19 cellular contexts compared by ENCODE assay signal in the genomic region with DNA sequence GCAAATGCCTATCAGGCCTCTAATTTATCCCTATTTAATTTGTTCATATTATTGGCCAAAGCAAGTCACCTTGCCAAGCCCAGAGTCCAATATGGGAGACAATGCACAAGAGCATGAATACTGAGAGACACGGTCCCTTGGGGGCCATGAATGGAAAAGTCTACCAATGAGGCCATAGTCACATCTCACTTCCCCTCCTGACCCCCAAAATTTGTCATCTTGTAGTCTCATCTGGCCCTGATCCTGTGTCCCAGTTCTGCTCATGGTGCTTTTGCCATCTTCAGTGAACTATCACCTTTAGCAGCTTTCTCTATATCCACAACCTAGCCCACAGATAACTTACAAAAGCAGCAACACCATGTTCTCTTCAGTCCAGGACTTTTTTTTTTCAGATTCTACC.
DNase-seq lines count a peak whose midpoint lies in the region; ATAC-seq, FAIRE-seq and TF ChIP-seq lines count a peak whose summit lies in the region.
"Had no signal": no experiment of that assay in that cellular context is flagged by ENCODE, and none has a peak within 500 bp of the region (broad histone marks: within the 10 kb centered on the region; RNA-seq: fewer than 3 reads in every experiment).

No MANE protein-coding gene starts in this region.

- no peak for TF ChIP-seq CTCF in DOHH2 (IDR thresholded peaks at IDR 0.05; ENCODE audit: low read depth, low read length, poor library complexity, severe bottlenecking)
- TF ChIP-seq CTCF in bronchial epithelial cell (IDR thresholded peaks at IDR 0.05; ENCODE audit: insufficient read depth, low read length, severe bottlenecking) = no peak
- TF ChIP-seq CTCF in CD4-positive, alpha-beta T cell (IDR thresholded peaks at IDR 0.05) = no peak
- TF ChIP-seq CTCF in OCI-LY7 (conservative IDR thresholded peaks at IDR 0.05; ENCODE audit: low read length) = no peak

- FAIRE-seq in bronchial epithelial cell (lab: Jason Lieb, UNC) = peak; percentile 7
- FAIRE-seq: H54, K562 had no signal

- POLR2A ChIA-PET in CD4-positive, alpha-beta T cell (lab: Charles Lee) = no interaction called here
- POLR2A ChIA-PET in OCI-LY7 (lab: Charles Lee) = no interaction called here

- H3K36me3 ChIP-seq in DOHH2 (ENCODE audit: control insufficient read depth, low read length) (no peaks in the 10 kb centered on the region), bronchial epithelial cell (ENCODE audit: control insufficient read depth, insufficient read depth, low read length) (no peaks in the 10 kb centered on the region), OCI-LY7 (ENCODE audit: insufficient read depth, low read length) (no peaks in the 10 kb centered on the region)

- H3K27me3 ChIP-seq in DOHH2 (ENCODE audit: control insufficient read depth, low read length) (no peaks in the 10 kb centered on the region), bronchial epithelial cell (ENCODE audit: control insufficient read depth, insufficient read depth, low read length) (no peaks in the 10 kb centered on the region)
- H3K27me3 ChIP-seq in CD4-positive, alpha-beta T cell (ENCODE audit: control insufficient read depth, insufficient read depth, low read length) = peaks cover 7% of the 10 kb centered on the region

- H3K9me3 ChIP-seq in DOHH2 (ENCODE audit: control insufficient read depth, insufficient read depth, low read length) (no peaks in the 10 kb centered on the region), OCI-LY7 (ENCODE audit: low read length) (no peaks in the 10 kb centered on the region)
- H3K9me3 ChIP-seq in CD4-positive, alpha-beta T cell (ENCODE audit: control insufficient read depth, low read length) = no peaks in the 10 kb centered on the region
- H3K9me3 ChIP-seq: Caco-2 had no signal

- H3K36me3 Mint-ChIP-seq in IgD-negative memory B cell = peaks cover 2% of the 10 kb centered on the region
- no peaks in the 10 kb centered on the region for H3K36me3 Mint-ChIP-seq in stimulated activated naive B cell treated with anti-CD40 and anti-IgM and Interleukin-4, amounts not matched to agents 10 μg/mL and 1 μg/mL and 100 μg/mL, for 72 hours
- H3K36me3 Mint-ChIP-seq in CD4-positive, alpha-beta T cell (ENCODE audit: low read depth) = no peaks in the 10 kb centered on the region
- H3K36me3 Mint-ChIP-seq: CD14-positive monocyte; CD8-positive, alpha-beta memory T cell had no signal

- DNase-seq in bronchial epithelial cell (ENCODE audit: low read depth) (no peak), OCI-LY7 (ENCODE audit: low spot score) (no peak)
- peak; percentile 43 for DNase-seq in stimulated activated naive B cell treated with anti-CD40 and anti-IgM and Interleukin-4, amounts not matched to agents 10 μg/mL and 1 μg/mL and 100 μg/mL, for 72 hours
- no peak for DNase-seq in CD4-positive, alpha-beta T cell
- DNase-seq: 8988T; Caco-2; CD8-positive, alpha-beta memory T cell; DND-41; GF-D8; GM23248; Karpas-422 had no signal

- H3K27ac ChIP-seq in DOHH2 (ENCODE audit: low read depth, low read length) (no peak overlapping the region), OCI-LY7 (ENCODE audit: low read depth, low read length, poor library complexity, severe bottlenecking) (no peak overlapping the region)
- H3K27ac ChIP-seq in CD4-positive, alpha-beta T cell (ENCODE audit: low read depth, low read length) = no peak overlapping the region
- H3K27ac ChIP-seq: GM23248, HL-60 had no signal

- no peaks in the 10 kb centered on the region for H3K79me2 ChIP-seq in DOHH2 (ENCODE audit: control insufficient read depth, low read length)
- no peaks in the 10 kb centered on the region for H3K79me2 ChIP-seq in OCI-LY7 (ENCODE audit: insufficient read depth, low read depth, low read length)

- H3K9me2 ChIP-seq in DOHH2 (replicated peaks; ENCODE audit: control insufficient read depth, low read length) = no peaks in the 10 kb centered on the region
- no peaks in the 10 kb centered on the region for H3K9me2 ChIP-seq in OCI-LY7 (ENCODE audit: insufficient read depth, low read length)

- H3F3A ChIP-seq in DOHH2 (ENCODE audit: control insufficient read depth, insufficient read depth) = peaks cover 3% of the 10 kb centered on the region; the same call in 1 of the 2 replicates

- H3K4me2 ChIP-seq in DOHH2 (ENCODE audit: low read length) = 0 out of 2 replicates have a peak overlapping the region, but pooled peaks have one; percentile 3
- H3K4me2 ChIP-seq in OCI-LY7 (ENCODE audit: low read length) = no peak overlapping the region

- peak overlapping the region in 2 of 3 donors; percentile 62 to 67 for H3K27ac Mint-ChIP-seq in IgD-negative memory B cell
- peak overlapping the region; percentile 53 for H3K27ac Mint-ChIP-seq in stimulated activated naive B cell treated with anti-CD40 and anti-IgM and Interleukin-4, amounts not matched to agents 10 μg/mL and 1 μg/mL and 100 μg/mL, for 72 hours
- H3K27ac Mint-ChIP-seq in CD4-positive, alpha-beta T cell = no peak overlapping the region
- H3K27ac Mint-ChIP-seq: CD14-positive monocyte; CD8-positive, alpha-beta memory T cell had no signal

- H3K4me1 ChIP-seq in DOHH2 (ENCODE audit: control insufficient read depth, low read length) = peaks cover 54% of the 10 kb centered on the region
- H3K4me1 ChIP-seq in OCI-LY7 (ENCODE audit: insufficient read depth, low read length, poor library complexity, severe bottlenecking) = no peaks in the 10 kb centered on the region
- H3K4me1 ChIP-seq: Caco-2 had no signal

- peak overlapping the region in 3 of 4 donors; percentile 9 to 56 (median 49) for H3K4me3 Mint-ChIP-seq in IgD-negative memory B cell
- no peak overlapping the region for H3K4me3 Mint-ChIP-seq in stimulated activated naive B cell treated with anti-CD40 and anti-IgM and Interleukin-4, amounts not matched to agents 10 μg/mL and 1 μg/mL and 100 μg/mL, for 72 hours
- H3K4me3 Mint-ChIP-seq in CD4-positive, alpha-beta T cell = no peak overlapping the region
- H3K4me3 Mint-ChIP-seq: CD14-positive monocyte; CD8-positive, alpha-beta memory T cell had no signal

- CTCF ChIA-PET in CD4-positive, alpha-beta T cell (lab: Charles Lee) = no interaction called here
- CTCF ChIA-PET in OCI-LY7 (lab: Charles Lee; ENCODE audit: unreplicated experiment) = no interaction called here

- BruUV-seq in OCI-LY7 (replicated peaks; lab: Mats Ljungman, UMichigan) = no TSS peak

- H3K4me1 Mint-ChIP-seq in IgD-negative memory B cell = peaks cover 48 to 58% (median 56%) of the 10 kb centered on the region in 3 donors
- peaks cover 35 to 64% of the 10 kb centered on the region in 2 donors for H3K4me1 Mint-ChIP-seq in stimulated activated naive B cell treated with anti-CD40 and anti-IgM and Interleukin-4, amounts not matched to agents 10 μg/mL and 1 μg/mL and 100 μg/mL, for 72 hours
- no peaks in the 10 kb centered on the region for H3K4me1 Mint-ChIP-seq in CD4-positive, alpha-beta T cell (ENCODE audit: low read depth)
- H3K4me1 Mint-ChIP-seq: CD14-positive monocyte; CD8-positive, alpha-beta memory T cell had no signal

- no peaks in the 10 kb centered on the region for H3K9me3 Mint-ChIP-seq in IgD-negative memory B cell
- peaks cover 0 to 4% of the 10 kb centered on the region in 2 donors for H3K9me3 Mint-ChIP-seq in stimulated activated naive B cell treated with anti-CD40 and anti-IgM and Interleukin-4, amounts not matched to agents 10 μg/mL and 1 μg/mL and 100 μg/mL, for 72 hours
- no peaks in the 10 kb centered on the region for H3K9me3 Mint-ChIP-seq in CD4-positive, alpha-beta T cell
- H3K9me3 Mint-ChIP-seq: CD8-positive, alpha-beta memory T cell had no signal

- H4K20me1 ChIP-seq in DOHH2 (ENCODE audit: control insufficient read depth, insufficient read depth, low read depth, low read length) (no peaks in the 10 kb centered on the region), OCI-LY7 (ENCODE audit: insufficient read depth, low read length) (no peaks in the 10 kb centered on the region)

- 0 out of 2 replicates have a peak overlapping the region, but pooled peaks have one; percentile 11 for H3K4me3 ChIP-seq in DOHH2 (ENCODE audit: low read length)
- no peak overlapping the region for H3K4me3 ChIP-seq in bronchial epithelial cell (ENCODE audit: low read depth, low read length)
- no peak overlapping the region for H3K4me3 ChIP-seq in OCI-LY7 (ENCODE audit: low read depth, low read length, poor library complexity, severe bottlenecking)
- H3K4me3 ChIP-seq: GM23248, K562 had no signal

- peak; percentile 64 to 72 for ATAC-seq in stimulated activated naive B cell treated with anti-CD40 and anti-IgM and Interleukin-4, amounts not matched to agents 10 μg/mL and 1 μg/mL and 100 μg/mL, for 72 hours (replicated peaks)
- no peak for ATAC-seq in CD4-positive, alpha-beta T cell (ENCODE audit: poor library complexity)
- ATAC-seq in GM21737 (IDR thresholded peaks at IDR 0.05; ENCODE audit: unreplicated experiment) = no peak
- ATAC-seq: HCT116, K562 had no signal

- intact Hi-C loops in CD4-positive, alpha-beta T cell (cut with DNase I, micrococcal nuclease) = no loop called here
- intact Hi-C loops in OCI-LY7 (cut with micrococcal nuclease; ENCODE audit: unreplicated experiment) = no loop called here

- H3K27me3 Mint-ChIP-seq in IgD-negative memory B cell = no peaks in the 10 kb centered on the region
- no peaks in the 10 kb centered on the region for H3K27me3 Mint-ChIP-seq in stimulated activated naive B cell treated with anti-CD40 and anti-IgM and Interleukin-4, amounts not matched to agents 10 μg/mL and 1 μg/mL and 100 μg/mL, for 72 hours
- peaks cover 7% of the 10 kb centered on the region for H3K27me3 Mint-ChIP-seq in CD4-positive, alpha-beta T cell

- H2AFZ ChIP-seq in OCI-LY7 (ENCODE audit: low read length) = no peak overlapping the region
- H2AFZ ChIP-seq: GM23248 had no signal

Comparison
In these comparisons a context has a peak if more than half of its experiments do, and no peak if none do; other contexts are left out.
1. H3K4me3 Mint-ChIP-seq: peak in IgD-negative memory B cell (3 of 4); none in stimulated activated naive B cell treated with anti-CD40 and anti-IgM and Interleukin-4, amounts not matched to agents 10 μg/mL and 1 μg/mL and 100 μg/mL, for 72 hours (0 of 2) and CD4-positive, alpha-beta T cell (single experiment).
2. ATAC-seq: peak in stimulated activated naive B cell treated with anti-CD40 and anti-IgM and Interleukin-4, amounts not matched to agents 10 μg/mL and 1 μg/mL and 100 μg/mL, for 72 hours (2 of 2); none in CD4-positive, alpha-beta T cell (single experiment) and GM21737 (single experiment).